Comparison of ENCODE assay signal across 26 cellular contexts in genomic region chr2:167832840-167833239, GRCh38.
DNase-seq lines count a peak whose midpoint lies in the region; ATAC-seq and TF ChIP-seq lines count a peak whose summit lies in the region.
"Had no signal": no experiment of that assay in that cellular context is flagged by ENCODE, and none has a peak within 500 bp of the region (broad histone marks: within the 10 kb centered on the region; RNA-seq: fewer than 3 reads in every experiment).

No MANE protein-coding gene starts in this region.

- ATAC-seq in SK-N-SH treated with all-trans-retinoic acid at 6 μM for 48 hours (peak; percentile 46; the same call in 2 of the 3 replicates), psoas muscle (peak in 3 of 4 donors; percentile 27 to 60 (median 33)), left lung (no peak)
- ATAC-seq: activated T-helper 17 cell treated with anti-CD3 and anti-CD28 coated beads, Interleukin-2, amount 50 U/mL, for 72 hours; heart right ventricle; K562; left ventricle myocardium superior had no signal

- intact Hi-C loops in psoas muscle (cut with DNase I), result no loop called here
- intact Hi-C loops in left lung (cut with DNase I), result no loop called here

- peaks cover 5% of the 10 kb centered on the region for H3K4me1 ChIP-seq in psoas muscle
- no peaks in the 10 kb centered on the region for H3K4me1 ChIP-seq in left lung
- H3K4me1 ChIP-seq: heart right ventricle, transverse colon had no signal

- H3K4me1 Mint-ChIP-seq in glutamatergic neuron (ENCODE audit: low read depth, unreplicated experiment), result peaks cover 30% of the 10 kb centered on the region
- H3K4me1 Mint-ChIP-seq: activated T-helper 17 cell treated with anti-CD3 and anti-CD28 coated beads, Interleukin-2, amount 50 U/mL, for 72 hours; B cell; CD8-positive, alpha-beta memory T cell had no signal

- H3K27me3 ChIP-seq in psoas muscle (ENCODE audit: insufficient read depth in 3 of 3, low read length in 2 of 3) (no peaks in the 10 kb centered on the region), left lung (no peaks in the 10 kb centered on the region)
- H3K27me3 ChIP-seq: heart right ventricle, transverse colon had no signal

- H3K36me3 Mint-ChIP-seq in glutamatergic neuron (ENCODE audit: unreplicated experiment), result no peaks in the 10 kb centered on the region
- H3K36me3 Mint-ChIP-seq: activated naive CD8-positive, alpha-beta T cell; CD8-positive, alpha-beta memory T cell had no signal

- H3K9me3 Mint-ChIP-seq in glutamatergic neuron (ENCODE audit: unreplicated experiment), result peaks cover 3% of the 10 kb centered on the region
- H3K9me3 Mint-ChIP-seq: activated T-helper 17 cell treated with anti-CD3 and anti-CD28 coated beads, Interleukin-2, amount 50 U/mL, for 72 hours had no signal

- H3K4me3 ChIP-seq in psoas muscle (no peak overlapping the region), left lung (no peak overlapping the region)
- H3K4me3 ChIP-seq: heart right ventricle, K562, transverse colon had no signal

- no peaks in the 10 kb centered on the region for H3K9me3 ChIP-seq in psoas muscle
- H3K9me3 ChIP-seq in left lung, result no peaks in the 10 kb centered on the region
- H3K9me3 ChIP-seq: heart right ventricle, transverse colon had no signal

- H3K27ac Mint-ChIP-seq in glutamatergic neuron (ENCODE audit: unreplicated experiment), result peak overlapping the region; percentile 94
- H3K27ac Mint-ChIP-seq: activated naive CD8-positive, alpha-beta T cell; activated T-helper 17 cell treated with anti-CD3 and anti-CD28 coated beads, Interleukin-2, amount 50 U/mL, for 72 hours; B cell; CD8-positive, alpha-beta memory T cell had no signal

- H3K36me3 ChIP-seq in psoas muscle (ENCODE audit: insufficient read depth in 1 of 2, low read depth in 1 of 2) (no peaks in the 10 kb centered on the region), left lung (no peaks in the 10 kb centered on the region)
- H3K36me3 ChIP-seq: heart right ventricle, transverse colon had no signal

- TF ChIP-seq CTCF in glutamatergic neuron (IDR thresholded peaks at IDR 0.05; ENCODE audit: partially characterized antibody, unreplicated experiment) (no peak), psoas muscle (IDR thresholded peaks at IDR 0.05) (no peak), GM10266 (IDR thresholded peaks at IDR 0.05; ENCODE audit: control insufficient read depth, insufficient read depth, low read depth, missing control alignments) (no peak), left lung (IDR thresholded peaks at IDR 0.05) (no peak)

- peak overlapping the region; percentile 75 for H3K4me3 Mint-ChIP-seq in glutamatergic neuron (ENCODE audit: unreplicated experiment)
- H3K4me3 Mint-ChIP-seq: activated naive CD8-positive, alpha-beta T cell; activated T-helper 17 cell treated with anti-CD3 and anti-CD28 coated beads, Interleukin-2, amount 50 U/mL, for 72 hours; B cell; CD8-positive, alpha-beta memory T cell; nephron had no signal

- WGBS in psoas muscle, 3 donors, result 63 to 74% (median 74%) methylated on average over 5 of the region's 5 CpGs

- no peak overlapping the region for H3K27ac ChIP-seq in psoas muscle
- no peak overlapping the region for H3K27ac ChIP-seq in left lung
- H3K27ac ChIP-seq: 22Rv1, heart right ventricle, transverse colon had no signal

- peaks cover 2% of the 10 kb centered on the region for H3K27me3 Mint-ChIP-seq in glutamatergic neuron (ENCODE audit: unreplicated experiment)

- DNase-seq in DMS 273 (lab: John Stamatoyannopoulos, UW; ENCODE audit: unreplicated experiment), result peak; percentile 60
- no peak for DNase-seq in DMS 273 treated with DMSO at 0.1 percent for 48 hours (lab: John Stamatoyannopoulos, UW)
- peak; percentile 62 for DNase-seq in glutamatergic neuron
- no peak for DNase-seq in psoas muscle
- DNase-seq in GM10266 (ENCODE audit: extremely low spot score), result no peak
- no peak for DNase-seq in Ammon's horn (ENCODE audit: low spot score)
- no peak for DNase-seq in left lung
- DNase-seq: CD8-positive, alpha-beta memory T cell; DMS53; effector CD4-positive, alpha-beta T cell; erythroblast; GOT3; heart right ventricle; left ventricle myocardium superior; NCI-H1417; NCI-H774; OCI-M1; stimulated activated CD8-positive, alpha-beta memory T cell treated with anti-CD3 and anti-CD28 coated beads, Interleukin-4, amount 100 ng/mL, for 48 hours; transverse colon had no signal

TF ChIP-seq in SK-N-SH treated with all-trans-retinoic acid at 6 μM for 48 hours, 23 proteins besides CTCF, POLR2A, EP300 and RAD21:
- no peak for TF ChIP-seq ZFP3 (CRISPR knock-in tag; IDR thresholded peaks at IDR 0.05)

Comparison
In these comparisons a context has a peak if more than half of its experiments do, and no peak if none do; other contexts are left out.
1. DNase-seq: peak in DMS 273 (single experiment) and glutamatergic neuron (single experiment); none in DMS 273 treated with DMSO at 0.1 percent for 48 hours (single experiment), psoas muscle (0 of 2), GM10266 (single experiment), Ammon's horn (single experiment) and left lung (0 of 2).